16 cellular contexts compared by ENCODE assay signal in genomic region chr9:104575451-104575850, GRCh38. TPM values are rescaled to one million over a fixed set of nuclear protein-coding genes. Genes with fewer than 3 reads are reported as not detected.
DNase-seq lines count a peak whose midpoint lies in the region.
"Had no signal": no experiment of that assay in that cellular context is flagged by ENCODE, and none has a peak within 500 bp of the region (broad histone marks: within the 10 kb centered on the region; RNA-seq: fewer than 3 reads in every experiment).

No MANE protein-coding gene starts in this region.

- H3K27ac ChIP-seq in GM23248, result no peak overlapping the region
- H3K27ac ChIP-seq: HL-60 had no signal

- H3K36me3 ChIP-seq in GM23248 (ENCODE audit: low read depth) (no peaks in the 10 kb centered on the region), adipocyte (ENCODE audit: control insufficient read depth, insufficient read depth, low read length, severe bottlenecking) (no peaks in the 10 kb centered on the region)

- H3K4me1 ChIP-seq in GM23248 (ENCODE audit: insufficient read depth) (no peaks in the 10 kb centered on the region), adipocyte (ENCODE audit: control insufficient read depth, insufficient read depth, low read length) (peaks cover 5% of the 10 kb centered on the region)

- H3K4me3 ChIP-seq in GM23248, result no peak overlapping the region
- no peak overlapping the region for H3K4me3 ChIP-seq in adipocyte (ENCODE audit: low read length)
- H3K4me3 ChIP-seq: GM12878 had no signal

- WGBS in GM23248 (ENCODE audit: low coverage in 1 of 2, low lambda C conversion rate in 2 of 2, missing lambda C conversion rate in 2 of 2), 2 experiments, result 5 to 13% methylated on average over 2 of the region's 2 CpGs

- peak; percentile 6 for DNase-seq in GM23248
- DNase-seq in adipocyte (ENCODE audit: low read depth), result peak; percentile 18
- DNase-seq in fibroblast of the conjunctiva (ENCODE audit: low read depth), result peak; percentile 5
- DNase-seq in stromal cell of bone marrow (ENCODE audit: low read depth), result peak; percentile 9
- no peak for DNase-seq in cerebellum (ENCODE audit: low spot score)
- DNase-seq in NCI-H2171 (lab: John Stamatoyannopoulos, UW), result no peak
- no peak for DNase-seq in AML-193 (lab: John Stamatoyannopoulos, UW)
- DNase-seq: CD8-positive, alpha-beta T cell; COR-L47; H7 had no signal

- H3F3A ChIP-seq in GM23248 (ENCODE audit: insufficient read depth), result no peaks in the 10 kb centered on the region

- H3K9me3 ChIP-seq in GM23248 (ENCODE audit: low read depth) (no peaks in the 10 kb centered on the region), adipocyte (ENCODE audit: control insufficient read depth, low read length) (peaks cover 17% of the 10 kb centered on the region)

- no peak overlapping the region for H3K9ac ChIP-seq in GM23248
- H3K9ac ChIP-seq in adipocyte (ENCODE audit: low read length), result no peak overlapping the region

- H3K27me3 ChIP-seq in GM23248 (replicated peaks; ENCODE audit: insufficient read depth), result no peaks in the 10 kb centered on the region
- no peaks in the 10 kb centered on the region for H3K27me3 ChIP-seq in adipocyte (replicated peaks; ENCODE audit: control insufficient read depth, insufficient read depth, low read length)

- no peaks in the 10 kb centered on the region for H4K20me1 ChIP-seq in GM23248 (ENCODE audit: insufficient read depth)

- H2AFZ ChIP-seq in GM23248, result no peak overlapping the region

- no peaks in the 10 kb centered on the region for H3K79me2 ChIP-seq in GM23248 (ENCODE audit: insufficient read depth)

- no peak overlapping the region for H3K4me2 ChIP-seq in GM23248 (ENCODE audit: unreplicated experiment)

- H3K9me2 ChIP-seq in GM23248 (ENCODE audit: insufficient read depth), result no peaks in the 10 kb centered on the region

- in situ Hi-C loops in GM23248 (cut with MboI), result no loop called here

RNA-seq across cellular contexts. Expression of gene OR13C8, which starts 6.5 kb away (rescaled TPM):
- not detected in 2 replicates for total RNA-seq in GM23248 (2014; rRNA removed; shearing (Covaris generic))
- polyA plus RNA-seq in GM23248 (2016; fragmentation: Nextera tagmentation; extraction: Ambion mirVana), result not detected in 2 replicates
- total RNA-seq in cerebellum, result not detected
- total RNA-seq: CD8-positive, alpha-beta T cell; Daoy; G401; GM12878; H7 had no signal
- polyA plus RNA-seq: BJ, CD14-positive monocyte, GM12878 had no signal

RNA-seq across cellular contexts. Expression of gene OR13C5, which starts 23.8 kb away (rescaled TPM):
- total RNA-seq in GM23248 (2014; rRNA removed; shearing (Covaris generic)), result not detected in 2 replicates
- polyA plus RNA-seq in GM23248 (2016; fragmentation: Nextera tagmentation; extraction: Ambion mirVana), result not detected in 2 replicates
- total RNA-seq in cerebellum, result 0.45 TPM
- total RNA-seq: CD8-positive, alpha-beta T cell; Daoy; G401; GM12878; H7 had no signal
- polyA plus RNA-seq: BJ, CD14-positive monocyte had no signal

RNA-seq across cellular contexts. Expression of gene OR13C2, which starts 30.0 kb away (rescaled TPM):
- total RNA-seq in GM23248 (2014; rRNA removed; shearing (Covaris generic)), result not detected in 2 replicates
- not detected in 2 replicates for polyA plus RNA-seq in GM23248 (2016; fragmentation: Nextera tagmentation; extraction: Ambion mirVana)
- 1.1 TPM for total RNA-seq in cerebellum
- total RNA-seq: CD8-positive, alpha-beta T cell; Daoy; G401; GM12878; H7 had no signal
- polyA plus RNA-seq: BJ, CD14-positive monocyte had no signal

RNA-seq across cellular contexts. Expression of gene OR13C3, which starts 38.8 kb away (rescaled TPM):
- total RNA-seq in GM23248 (2014; rRNA removed; shearing (Covaris generic)), result not detected in 2 replicates
- polyA plus RNA-seq in GM23248 (2016; fragmentation: Nextera tagmentation; extraction: Ambion mirVana), result not detected in 2 replicates
- 0.36 TPM for total RNA-seq in cerebellum
- total RNA-seq: CD8-positive, alpha-beta T cell; Daoy; G401; GM12878; H7 had no signal
- polyA plus RNA-seq: BJ, CD14-positive monocyte had no signal

RNA-seq across cellular contexts. Expression of gene OR13C9, which starts 42.6 kb away (rescaled TPM):
- not detected in 2 replicates for total RNA-seq in GM23248 (2014; rRNA removed; shearing (Covaris generic))
- not detected in 2 replicates for polyA plus RNA-seq in GM23248 (2016; fragmentation: Nextera tagmentation; extraction: Ambion mirVana)
- total RNA-seq in cerebellum, result 0.45 TPM
- total RNA-seq: CD8-positive, alpha-beta T cell; Daoy; G401; GM12878; H7 had no signal
- polyA plus RNA-seq: BJ, CD14-positive monocyte, GM12878 had no signal

Comparison
In these comparisons a context has a peak if more than half of its experiments do, and no peak if none do; other contexts are left out.
1. DNase-seq: peak in GM23248 (single experiment), adipocyte (single experiment), fibroblast of the conjunctiva (single experiment) and stromal cell of bone marrow (single experiment); none in cerebellum (single experiment), NCI-H2171 (single experiment) and AML-193 (0 of 2).